ENCODE assay signal across 8 cellular contexts in the genomic region with DNA sequence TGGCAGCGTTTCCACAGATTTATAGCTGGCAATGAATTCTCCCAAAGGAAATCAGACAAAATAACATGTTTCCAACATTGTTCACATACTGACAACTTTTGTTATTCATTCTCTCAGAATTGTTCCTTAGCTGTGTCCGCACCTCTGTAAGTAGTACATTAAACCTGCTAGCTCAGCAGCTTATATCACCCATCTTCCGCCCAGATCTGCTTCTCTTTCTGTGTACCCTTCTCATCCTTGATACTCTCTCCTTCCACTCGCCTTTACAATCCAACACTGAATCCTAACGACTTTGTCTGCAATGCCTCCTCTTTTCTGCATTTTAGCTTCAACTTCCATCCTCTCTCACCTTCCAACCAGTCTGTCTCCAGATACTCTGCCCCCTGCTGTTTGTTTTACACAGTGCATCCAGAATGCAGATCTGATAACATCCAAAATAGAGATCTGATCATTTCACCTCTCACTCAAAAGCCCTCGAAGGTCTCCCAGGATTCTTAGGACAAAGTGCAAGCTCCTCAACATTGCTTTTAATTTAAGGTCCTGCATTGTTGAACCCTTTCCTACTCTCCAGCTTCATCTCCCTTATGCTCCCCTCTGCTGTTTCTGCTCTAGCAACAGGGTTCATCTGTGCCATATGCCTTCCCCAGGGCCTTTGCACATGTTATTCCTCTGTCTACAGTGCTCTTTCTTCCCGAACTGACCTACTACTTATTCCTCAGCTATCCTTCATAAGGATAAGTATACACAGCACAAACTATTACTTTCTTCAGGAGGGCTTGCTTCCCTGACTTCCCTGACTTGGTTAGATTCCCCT.
DNase-seq lines count a peak whose midpoint lies in the region; ATAC-seq and TF ChIP-seq lines count a peak whose summit lies in the region.

No MANE protein-coding gene starts in this region.

- H3K27me3 ChIP-seq in dorsolateral prefrontal cortex = peaks cover 0 to 17% (median 0%) of the 10 kb centered on the region in 45 donors

- H3K27ac ChIP-seq in dorsolateral prefrontal cortex = no peak overlapping the region

- ATAC-seq in GM21717 (IDR thresholded peaks at IDR 0.05; ENCODE audit: unreplicated experiment) = no peak

- peak; percentile 1 for DNase-seq in Ammon's horn (ENCODE audit: low spot score)
- peak; percentile 15 for DNase-seq in GM13977 (ENCODE audit: low spot score)
- DNase-seq in SK-MEL-5 (ENCODE audit: low read depth, low spot score) = peak; percentile 59
- no peak for DNase-seq in dorsolateral prefrontal cortex
- DNase-seq in osteocyte (ENCODE audit: extremely low spot score, unreplicated experiment) = no peak
- DNase-seq in lower leg skin (ENCODE audit: low spot score in 2 of 2) = no peak
- DNase-seq in KG1 (lab: John Stamatoyannopoulos, UW) = no peak

- no peaks in the 10 kb centered on the region for H3K4me1 Mint-ChIP-seq in osteocyte (ENCODE audit: unreplicated experiment)

- peaks cover 26% of the 10 kb centered on the region for H3K9me3 Mint-ChIP-seq in osteocyte (ENCODE audit: unreplicated experiment)

- peak; percentile 57 for TF ChIP-seq CTCF in GM13977 (IDR thresholded peaks at IDR 0.05; ENCODE audit: extremely low read depth, insufficient read depth, missing control alignments)
- TF ChIP-seq CTCF in dorsolateral prefrontal cortex (IDR thresholded peaks at IDR 0.05 in 54 of 56, conservative IDR thresholded peaks at IDR 0.05 in 2 of 56; ENCODE audit: low read depth in 1 of 56, partially characterized antibody in 56 of 56) = peak in 49 of 56 donors; percentile 17 to 62 (median 47)
- TF ChIP-seq CTCF in osteocyte (IDR thresholded peaks at IDR 0.05) = peak; percentile 42
- TF ChIP-seq CTCF in lower leg skin (IDR thresholded peaks at IDR 0.05) = no peak

- intact Hi-C loops in dorsolateral prefrontal cortex (cut with DNase I) = no loop called here
- intact Hi-C loops in lower leg skin (cut with DNase I; ENCODE audit: low total_unique reads) = no loop called here

- 57 to 60% methylated on average over 7 of the region's 7 CpGs for WGBS in lower leg skin, 2 donors

- in situ Hi-C loops in GM13977 (cut with MboI; ENCODE audit: low pct_unique_long_range_greater_than_20kb, low sequenced_read_pairs, unreplicated experiment) = no loop called here
- in situ Hi-C loops in SK-MEL-5 (cut with HindIII; ENCODE audit: low pct_unique_long_range_greater_than_20kb, low sequenced_read_pairs) = no loop called here

- H3K27me3 Mint-ChIP-seq in osteocyte (ENCODE audit: unreplicated experiment) = peaks cover 6% of the 10 kb centered on the region

- H3K4me3 ChIP-seq in dorsolateral prefrontal cortex = no peak overlapping the region
- no peak overlapping the region for H3K4me3 ChIP-seq in lower leg skin (ENCODE audit: low read depth, poor library complexity, severe bottlenecking)

- H3K27ac Mint-ChIP-seq in osteocyte (ENCODE audit: unreplicated experiment) = no peak overlapping the region

- H3K36me3 Mint-ChIP-seq in osteocyte (ENCODE audit: unreplicated experiment) = no peaks in the 10 kb centered on the region

- no peak for TF ChIP-seq POLR2A in lower leg skin (IDR thresholded peaks at IDR 0.05)

- no peak overlapping the region for H3K4me3 Mint-ChIP-seq in osteocyte (ENCODE audit: unreplicated experiment)

Comparison
In these comparisons a context has a peak if more than half of its experiments do, and no peak if none do; other contexts are left out.
1. DNase-seq: peak in Ammon's horn (single experiment), GM13977 (single experiment) and SK-MEL-5 (single experiment); none in dorsolateral prefrontal cortex (0 of 10), osteocyte (single experiment), lower leg skin (0 of 2) and KG1 (single experiment).
2. CTCF ChIP-seq: peak in GM13977 (single experiment), dorsolateral prefrontal cortex (49 of 56) and osteocyte (single experiment); none in lower leg skin (0 of 3).